1 cellular context compared by ENCODE assay signal in the genomic region with DNA sequence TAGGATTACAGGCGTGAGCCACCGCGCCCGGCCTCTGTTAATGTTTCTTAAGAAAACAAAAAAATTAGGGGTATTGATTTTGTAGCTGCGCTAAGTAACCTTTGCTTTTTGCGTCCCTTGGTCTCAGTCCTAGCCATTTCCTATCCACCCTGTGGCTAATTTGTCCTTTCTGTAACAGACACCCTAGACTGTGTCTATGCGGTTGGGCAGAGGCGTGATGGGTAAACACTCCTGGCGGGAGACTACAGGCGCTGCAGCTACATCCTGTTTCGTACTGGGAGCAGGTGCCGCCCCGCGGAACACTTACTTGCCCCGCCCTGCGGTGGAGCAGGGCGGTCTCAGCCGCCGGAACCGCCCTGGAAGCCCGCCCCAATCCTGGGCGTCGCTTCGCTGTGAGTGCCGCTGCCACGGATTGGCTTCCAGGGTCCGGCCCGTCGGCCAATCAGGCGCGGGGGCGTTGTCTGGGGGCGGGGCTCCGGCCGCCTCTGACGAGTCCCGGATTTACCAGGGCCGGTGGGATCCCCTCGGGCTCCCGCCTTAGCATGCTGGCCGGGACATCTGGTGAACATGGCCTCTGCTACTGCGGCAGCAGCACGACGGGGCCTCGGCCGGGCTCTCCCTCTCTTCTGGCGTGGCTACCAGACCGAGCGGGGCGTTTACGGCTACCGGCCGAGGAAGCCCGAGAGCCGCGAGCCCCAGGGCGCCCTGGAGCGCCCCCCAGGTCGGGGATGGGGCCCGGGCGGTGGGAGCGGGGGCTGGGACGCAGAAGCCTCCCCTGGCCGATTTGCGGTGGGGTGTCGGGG.
TF ChIP-seq lines count a peak whose summit lies in the region.

Gene DHTKD1, plus strand, starts transcription at position 488 of the 803 bp plus-strand sequence. Its CDS starts 80 bp downstream, at position 568.

TF ChIP-seq in HEK293, 187 proteins besides CTCF, POLR2A, EP300 and RAD21 (continued from another document):
- TF ChIP-seq, protein P1, sequence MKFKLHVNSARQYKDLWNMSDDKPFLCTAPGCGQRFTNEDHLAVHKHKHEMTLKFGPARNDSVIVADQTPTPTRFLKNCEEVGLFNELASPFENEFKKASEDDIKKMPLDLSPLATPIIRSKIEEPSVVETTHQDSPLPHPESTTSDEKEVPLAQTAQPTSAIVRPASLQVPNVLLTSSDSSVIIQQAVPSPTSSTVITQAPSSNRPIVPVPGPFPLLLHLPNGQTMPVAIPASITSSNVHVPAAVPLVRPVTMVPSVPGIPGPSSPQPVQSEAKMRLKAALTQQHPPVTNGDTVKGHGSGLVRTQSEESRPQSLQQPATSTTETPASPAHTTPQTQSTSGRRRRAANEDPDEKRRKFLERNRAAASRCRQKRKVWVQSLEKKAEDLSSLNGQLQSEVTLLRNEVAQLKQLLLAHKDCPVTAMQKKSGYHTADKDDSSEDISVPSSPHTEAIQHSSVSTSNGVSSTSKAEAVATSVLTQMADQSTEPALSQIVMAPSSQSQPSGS (tag by site-specific recombination; IDR thresholded peaks at IDR 0.05; ENCODE audit: low read depth), result no peak
- no peak for TF ChIP-seq ZNF585B (tag by site-specific recombination; IDR thresholded peaks at IDR 0.05)
- no peak for TF ChIP-seq ZNF658 (tag by site-specific recombination; IDR thresholded peaks at IDR 0.05)
- no peak for TF ChIP-seq ZNF558 (tag by site-specific recombination; IDR thresholded peaks at IDR 0.05)
- TF ChIP-seq ZNF175 (tag by site-specific recombination; IDR thresholded peaks at IDR 0.05), result no peak
- TF ChIP-seq ZSCAN23 (tag by site-specific recombination; IDR thresholded peaks at IDR 0.05), result no peak
- TF ChIP-seq MYNN (tag by site-specific recombination; IDR thresholded peaks at IDR 0.05; ENCODE audit: borderline replicate concordance), result no peak
- no peak for TF ChIP-seq RBAK (tag by site-specific recombination; IDR thresholded peaks at IDR 0.05)
- TF ChIP-seq ZNF600 (tag by site-specific recombination; IDR thresholded peaks at IDR 0.05), result 0 out of 2 replicates have a peak, but pooled peaks have one; percentile 31
- TF ChIP-seq ZNF639 (tag by site-specific recombination; IDR thresholded peaks at IDR 0.05), result 0 out of 2 replicates have a peak, but pooled peaks have one; percentile 12
- no peak for TF ChIP-seq ZNF16 (tag by site-specific recombination; IDR thresholded peaks at IDR 0.05; ENCODE audit: low read depth)
- no peak for TF ChIP-seq PRDM6 (tag by site-specific recombination; IDR thresholded peaks at IDR 0.05)
- peak; percentile 100 for TF ChIP-seq KLF10 (tag by site-specific recombination; IDR thresholded peaks at IDR 0.05)
- 0 out of 2 replicates have a peak, but pooled peaks have one; percentile 19 for TF ChIP-seq ZNF18 (tag by site-specific recombination; IDR thresholded peaks at IDR 0.05)
- no peak for TF ChIP-seq HOXC10 (CRISPR knock-in tag; IDR thresholded peaks at IDR 0.05)
- no peak for TF ChIP-seq PRDM1 (tag by site-specific recombination; IDR thresholded peaks at IDR 0.05)
- TF ChIP-seq ZNF48 (tag by site-specific recombination; IDR thresholded peaks at IDR 0.05), result no peak
- TF ChIP-seq SP3 (tag by site-specific recombination; IDR thresholded peaks at IDR 0.05), result peak; percentile 97
- TF ChIP-seq ZNF677 (tag by site-specific recombination; IDR thresholded peaks at IDR 0.05), result no peak
- peak; percentile 27; the same call in 1 of the 2 replicates for TF ChIP-seq ZNF843 (tag by site-specific recombination; IDR thresholded peaks at IDR 0.05)
- peak; percentile 27 for TF ChIP-seq ZNF660 (tag by site-specific recombination; IDR thresholded peaks at IDR 0.05)
- TF ChIP-seq ZNF324 (tag by site-specific recombination; IDR thresholded peaks at IDR 0.05), result no peak
- no peak for TF ChIP-seq ZNF544 (tag by site-specific recombination; IDR thresholded peaks at IDR 0.05)
- TF ChIP-seq, protein P2, sequence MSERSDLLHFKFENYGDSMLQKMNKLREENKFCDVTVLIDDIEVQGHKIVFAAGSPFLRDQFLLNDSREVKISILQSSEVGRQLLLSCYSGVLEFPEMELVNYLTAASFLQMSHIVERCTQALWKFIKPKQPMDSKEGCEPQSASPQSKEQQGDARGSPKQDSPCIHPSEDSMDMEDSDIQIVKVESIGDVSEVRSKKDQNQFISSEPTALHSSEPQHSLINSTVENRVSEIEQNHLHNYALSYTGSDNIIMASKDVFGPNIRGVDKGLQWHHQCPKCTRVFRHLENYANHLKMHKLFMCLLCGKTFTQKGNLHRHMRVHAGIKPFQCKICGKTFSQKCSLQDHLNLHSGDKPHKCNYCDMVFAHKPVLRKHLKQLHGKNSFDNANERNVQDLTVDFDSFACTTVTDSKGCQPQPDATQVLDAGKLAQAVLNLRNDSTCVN (tag by site-specific recombination; optimal IDR thresholded peaks at IDR 0.05), result peak; percentile 28
- TF ChIP-seq ZNF398 (tag by site-specific recombination; IDR thresholded peaks at IDR 0.05), result no peak
- peak; percentile 57 for TF ChIP-seq ZNF692 (tag by site-specific recombination; IDR thresholded peaks at IDR 0.05)
- TF ChIP-seq, protein P3, sequence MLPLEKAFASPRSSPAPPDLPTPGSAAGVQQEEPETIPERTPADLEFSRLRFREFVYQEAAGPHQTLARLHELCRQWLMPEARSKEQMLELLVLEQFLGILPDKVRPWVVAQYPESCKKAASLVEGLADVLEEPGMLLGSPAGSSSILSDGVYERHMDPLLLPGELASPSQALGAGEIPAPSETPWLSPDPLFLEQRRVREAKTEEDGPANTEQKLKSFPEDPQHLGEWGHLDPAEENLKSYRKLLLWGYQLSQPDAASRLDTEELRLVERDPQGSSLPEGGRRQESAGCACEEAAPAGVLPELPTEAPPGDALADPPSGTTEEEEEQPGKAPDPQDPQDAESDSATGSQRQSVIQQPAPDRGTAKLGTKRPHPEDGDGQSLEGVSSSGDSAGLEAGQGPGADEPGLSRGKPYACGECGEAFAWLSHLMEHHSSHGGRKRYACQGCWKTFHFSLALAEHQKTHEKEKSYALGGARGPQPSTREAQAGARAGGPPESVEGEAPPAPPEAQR (tag by site-specific recombination; IDR thresholded peaks at IDR 0.05), result no peak
